ENCODE assay signal across 18 cellular contexts in the genomic region with DNA sequence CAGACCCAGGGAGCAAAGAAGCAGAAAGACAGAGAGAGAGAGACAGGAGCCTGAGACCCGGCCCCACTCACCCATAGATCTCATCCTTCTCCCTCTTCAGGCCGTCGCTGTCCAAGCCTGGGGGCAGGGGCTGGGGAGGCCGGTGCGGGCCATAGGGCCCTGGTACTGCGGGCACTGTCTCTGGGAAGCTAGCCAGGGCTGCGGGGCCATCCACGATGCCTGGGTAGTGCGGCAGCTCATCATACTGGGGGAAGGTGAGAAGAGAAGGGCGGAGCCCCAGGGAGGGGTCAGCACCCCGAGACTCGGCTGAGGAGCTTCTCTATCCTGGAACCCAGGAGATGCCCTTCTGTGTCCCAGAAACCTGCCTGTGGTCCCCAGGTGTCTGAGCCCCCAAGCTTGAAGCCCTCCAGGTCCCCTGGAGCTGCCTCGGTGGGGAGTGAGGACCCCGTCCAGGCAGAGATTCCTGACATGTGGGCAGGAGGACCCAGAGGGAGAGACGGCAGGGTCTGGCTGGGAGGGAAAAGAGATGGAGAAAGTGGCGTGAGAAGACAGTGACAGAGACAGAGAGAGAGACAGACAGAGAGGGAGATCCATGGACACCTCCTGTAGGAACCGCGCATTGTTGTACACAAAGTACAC. TPM values are rescaled to one million over a fixed set of nuclear protein-coding genes. Genes with fewer than 3 reads are reported as not detected.
DNase-seq lines count a peak whose midpoint lies in the region; ATAC-seq, FAIRE-seq and TF ChIP-seq lines count a peak whose summit lies in the region.
"Had no signal": no experiment of that assay in that cellular context is flagged by ENCODE, and none has a peak within 500 bp of the region (broad histone marks: within the 10 kb centered on the region; RNA-seq: fewer than 3 reads in every experiment).

No MANE protein-coding gene starts in this region.

- H3K9ac ChIP-seq in K562 (ENCODE audit: insufficient read depth in 1 of 2, low read depth in 2 of 2, low read length in 2 of 2) (no peak overlapping the region), Karpas-422 (ENCODE audit: low read length) (no peak overlapping the region)

- no peak overlapping the region for H2AFZ ChIP-seq in GM23338
- H2AFZ ChIP-seq in K562 (ENCODE audit: low read depth, low read length): no peak overlapping the region
- no peak overlapping the region for H2AFZ ChIP-seq in Karpas-422 (ENCODE audit: low read length)

- H3K36me3 ChIP-seq in GM23338 (ENCODE audit: insufficient read depth) (no peaks in the 10 kb centered on the region), K562 (ENCODE audit: control insufficient read depth, insufficient read depth, low read length) (no peaks in the 10 kb centered on the region), body of pancreas (replicated peaks in 1 of 2; ENCODE audit: insufficient read depth in 1 of 2, low read depth in 2 of 2) (no peaks in the 10 kb centered on the region), Karpas-422 (ENCODE audit: insufficient read depth, low read length) (no peaks in the 10 kb centered on the region)
- H3K36me3 ChIP-seq: thoracic aorta had no signal

- intact Hi-C loops in K562 (cut with micrococcal nuclease): no loop called here
- intact Hi-C loops in body of pancreas (cut with DNase I): no loop called here

- ATAC-seq in GM23338 (peak; percentile 10), K562 (no peak; the same call in 2 of the 3 replicates), HG03108 (IDR thresholded peaks at IDR 0.05; ENCODE audit: unreplicated experiment) (no peak), body of pancreas (no peak)
- ATAC-seq: activated CD8-positive, alpha-beta memory T cell treated with anti-CD3 and anti-CD28 coated beads, Interleukin-2, amount 10 ng/mL, durations not matched to agents 7 days and 5 days; Right ventricle myocardium inferior had no signal

- peaks cover 66% of the 10 kb centered on the region for H3K27me3 Mint-ChIP-seq in GM23338 (ENCODE audit: insufficient read depth, low read depth, poor library complexity)
- H3K27me3 Mint-ChIP-seq in immature natural killer cell (ENCODE audit: low read depth in 3 of 3): peaks cover 24 to 36% (median 36%) of the 10 kb centered on the region in 3 donors

- TF ChIP-seq CTCF in GM23338 (conservative IDR thresholded peaks at IDR 0.05; ENCODE audit: low read depth in 2 of 2) (no peak), K562 (IDR thresholded peaks at IDR 0.05 in 2 of 3, conservative IDR thresholded peaks at IDR 0.05 in 1 of 3; ENCODE audit: insufficient read depth in 2 of 3, low read depth in 1 of 3, low read length in 3 of 3) (no peak), body of pancreas (IDR thresholded peaks at IDR 0.05) (no peak)

- peak overlapping the region; percentile 71 for H3K4me3 Mint-ChIP-seq in GM23338
- peak overlapping the region in 3 of 5 donors; percentile 36 to 74 (median 65) for H3K4me3 Mint-ChIP-seq in immature natural killer cell
- H3K4me3 Mint-ChIP-seq: activated CD8-positive, alpha-beta memory T cell treated with anti-CD3 and anti-CD28 coated beads, Interleukin-2, amount 10 ng/mL, durations not matched to agents 7 days and 5 days had no signal

- H3K9me3 Mint-ChIP-seq in GM23338 (peaks cover 2% of the 10 kb centered on the region), immature natural killer cell (no peaks in the 10 kb centered on the region)
- H3K9me3 Mint-ChIP-seq: activated naive CD4-positive, alpha-beta T cell treated with anti-CD3 and anti-CD28 coated beads, Interleukin-2, amount 50 U/mL, for 24 hours had no signal

- H3K4me2 ChIP-seq in GM23338 (peak overlapping the region; percentile 100), K562 (ENCODE audit: insufficient read depth, low read length) (0 out of 2 replicates have a peak overlapping the region, but pooled peaks have one; percentile 23), Karpas-422 (ENCODE audit: low read depth, low read length, poor library complexity, severe bottlenecking) (no peak overlapping the region)

- H3K27ac ChIP-seq in GM23338 (ENCODE audit: low read depth): no peak overlapping the region
- H3K27ac ChIP-seq in K562 (ENCODE audit: extremely low read depth, low read depth, low read length): no peak overlapping the region
- no peak overlapping the region for H3K27ac ChIP-seq in body of pancreas
- no peak overlapping the region for H3K27ac ChIP-seq in Karpas-422 (ENCODE audit: low read length)
- H3K27ac ChIP-seq: esophagus muscularis mucosa, skin epidermis, thoracic aorta had no signal

- no peak for TF ChIP-seq EP300 in K562 (IDR thresholded peaks at IDR 0.05; ENCODE audit: low read length)

- peaks cover 30% of the 10 kb centered on the region for H3K4me1 ChIP-seq in GM23338 (ENCODE audit: insufficient read depth)
- H3K4me1 ChIP-seq in K562 (replicated peaks in 1 of 2; ENCODE audit: control insufficient read depth in 2 of 2, insufficient read depth in 2 of 2, low read length in 2 of 2): peaks cover 4 to 47% of the 10 kb centered on the region in 2 experiments; a peak in 4 of 5 replicates
- H3K4me1 ChIP-seq in body of pancreas: no peaks in the 10 kb centered on the region
- H3K4me1 ChIP-seq in Karpas-422 (ENCODE audit: low read length): no peaks in the 10 kb centered on the region

- in situ Hi-C loops in K562 (cut with MboI): loop anchor here (10.0 kb wide), 1 partner anchor 262 kb away; no protein-coding TSS in a partner anchor

- no TSS peak for BruUV-seq in K562 (replicated peaks; lab: Mats Ljungman, UMichigan)

- H3K79me2 ChIP-seq in GM23338 (replicated peaks; ENCODE audit: insufficient read depth): 0 out of 2 replicates have a peak, but pooled peaks cover 7% of the 10 kb centered on the region
- H3K79me2 ChIP-seq in K562 (ENCODE audit: control insufficient read depth, insufficient read depth, low read length): no peaks in the 10 kb centered on the region
- H3K79me2 ChIP-seq in Karpas-422 (ENCODE audit: low read length): no peaks in the 10 kb centered on the region

- CTCF ChIA-PET in K562 (lab: Yijun Ruan, JAX; ENCODE audit: low intra/inter-chr PET ratio): no interaction called here

- H3K27ac Mint-ChIP-seq in GM23338 (no peak overlapping the region), immature natural killer cell (no peak overlapping the region)
- H3K27ac Mint-ChIP-seq: activated CD8-positive, alpha-beta memory T cell treated with anti-CD3 and anti-CD28 coated beads, Interleukin-2, amount 10 ng/mL, durations not matched to agents 7 days and 5 days; activated naive CD4-positive, alpha-beta T cell treated with anti-CD3 and anti-CD28 coated beads, Interleukin-2, amount 50 U/mL, for 24 hours had no signal

- peaks cover 14% of the 10 kb centered on the region for H3F3A ChIP-seq in GM23338 (replicated peaks; ENCODE audit: low read depth)

- POLR2A ChIA-PET in K562 (lab: Yijun Ruan, JAX): no interaction called here

- TF ChIP-seq RAD21 in K562 (CRISPR knock-in tag; conservative IDR thresholded peaks at IDR 0.05 in 1 of 2, IDR thresholded peaks at IDR 0.05 in 1 of 2): no peak

- H3K9me2 ChIP-seq in GM23338 (ENCODE audit: insufficient read depth): no peaks in the 10 kb centered on the region
- no peaks in the 10 kb centered on the region for H3K9me2 ChIP-seq in Karpas-422 (replicated peaks; ENCODE audit: insufficient read depth, low read length)

- FAIRE-seq in K562 (lab: Jason Lieb, UNC): peak; percentile 52
- FAIRE-seq: TTC549 had no signal

- H3K27me3 ChIP-seq in GM23338 (ENCODE audit: insufficient read depth) (peaks cover 63% of the 10 kb centered on the region), K562 (ENCODE audit: control insufficient read depth in 2 of 2, insufficient read depth in 2 of 2, low read length in 2 of 2) (peaks cover 43 to 70% of the 10 kb centered on the region in 2 experiments), body of pancreas (peaks cover 0 to 39% of the 10 kb centered on the region in 2 donors), Karpas-422 (ENCODE audit: low read length) (no peaks in the 10 kb centered on the region)

- no peaks in the 10 kb centered on the region for H3K9me1 ChIP-seq in K562 (ENCODE audit: control insufficient read depth, insufficient read depth, low read length)

- 9% methylated on average over 16 of the region's 18 CpGs for WGBS in K562 (ENCODE audit: insufficient coverage, low coverage, missing lambda C conversion rate)
- 14% methylated on average over 13 to 16 of the region's 18 CpGs for WGBS in body of pancreas, 2 donors

- H3K4me1 Mint-ChIP-seq in GM23338: peaks cover 46% of the 10 kb centered on the region
- H3K4me1 Mint-ChIP-seq in immature natural killer cell: peaks cover 17 to 18% of the 10 kb centered on the region in 2 donors

- DNase-seq in GM23338 (ENCODE audit: low spot score) (no peak), K562 (ENCODE audit: extremely low read depth in 1 of 4, low spot score in 3 of 4) (no peak), immature natural killer cell (no peak), skeletal muscle cell (ENCODE audit: low read depth) (no peak), body of pancreas (no peak), Karpas-422 (no peak)
- DNase-seq: activated CD8-positive, alpha-beta memory T cell treated with anti-CD3 and anti-CD28 coated beads, Interleukin-2, amount 10 ng/mL, durations not matched to agents 7 days and 5 days; cerebellar nuclear complex; DMS153; NCI-H1105; NCI-H524 treated with DMSO at 0.1 percent for 48 hours had no signal

- H3K9me3 ChIP-seq in K562 (replicated peaks; ENCODE audit: control insufficient read depth, insufficient read depth, low read depth, low read length): no peaks in the 10 kb centered on the region
- H3K9me3 ChIP-seq in body of pancreas: no peaks in the 10 kb centered on the region
- no peaks in the 10 kb centered on the region for H3K9me3 ChIP-seq in Karpas-422 (ENCODE audit: low read length)
- H3K9me3 ChIP-seq: esophagus muscularis mucosa, thoracic aorta had no signal

- H3K36me3 Mint-ChIP-seq in GM23338 (ENCODE audit: low read depth) (peaks cover 13% of the 10 kb centered on the region), immature natural killer cell (peaks cover 0 to 2% (median 2%) of the 10 kb centered on the region in 3 donors)
- H3K36me3 Mint-ChIP-seq: activated CD8-positive, alpha-beta memory T cell treated with anti-CD3 and anti-CD28 coated beads, Interleukin-2, amount 10 ng/mL, durations not matched to agents 7 days and 5 days had no signal

- TF ChIP-seq POLR2A in K562 (conservative IDR thresholded peaks at IDR 0.05) (no peak), body of pancreas (IDR thresholded peaks at IDR 0.05) (no peak)

- peak overlapping the region; percentile 91 for H3K4me3 ChIP-seq in GM23338
- no peak overlapping the region for H3K4me3 ChIP-seq in K562
- peak overlapping the region; percentile 73 for H3K4me3 ChIP-seq in skeletal muscle cell (ENCODE audit: low read depth, low read length)
- H3K4me3 ChIP-seq in body of pancreas: no peak overlapping the region
- no peak overlapping the region for H3K4me3 ChIP-seq in Karpas-422 (ENCODE audit: low read length)
- H3K4me3 ChIP-seq: thoracic aorta had no signal

- H4K20me1 ChIP-seq in GM23338 (replicated peaks; ENCODE audit: insufficient read depth): no peaks in the 10 kb centered on the region
- 0 out of 2 replicates have a peak, but pooled peaks cover 8% of the 10 kb centered on the region for H4K20me1 ChIP-seq in K562 (replicated peaks; ENCODE audit: control insufficient read depth, insufficient read depth, low read length)
- H4K20me1 ChIP-seq in Karpas-422 (ENCODE audit: insufficient read depth, low read depth, low read length): peaks cover 4% of the 10 kb centered on the region; the same call in 1 of the 2 replicates

RNA-seq across cellular contexts. Expression of gene MEIS3, which starts 2.1 kb away (rescaled TPM):
- 33.7 and 40.7 TPM in 2 replicates for total RNA-seq in GM23338 (2014; rRNA removed; shearing (Covaris generic))
- 20.6 and 20.8 TPM in 2 replicates for polyA plus RNA-seq in GM23338 (2016; fragmentation: Nextera tagmentation; extraction: Ambion mirVana)
- total RNA-seq in K562 (2011; cell fraction: chromatin; rRNA removed; ENCODE audit: low replicate concordance): 4.0 and 10.9 TPM in 2 replicates
- total RNA-seq in K562 (2011; cell fraction: nucleolus; rRNA removed): 3.2 and 4.7 TPM in 2 replicates
- total RNA-seq in K562 (2011; cell fraction: nucleoplasm; rRNA removed): 5.1 and 13.7 TPM in 2 replicates
- 0.18 and 0.33 TPM in 2 replicates for total RNA-seq in K562 (2014; rRNA removed)
- total RNA-seq in K562 (2014; rRNA removed; fragmentation: Illumina TruSeq; extraction: Trizol): 0.32 and 0.36 TPM in 2 replicates
- 0.11 and 0.19 TPM in 2 replicates for total RNA-seq in K562 (2015; rRNA removed; fragmentation: Illumina TruSeq; extraction: Trizol)
- 0.67 and 0.71 TPM in 2 replicates for total RNA-seq in K562 (2021)
- 0.21 and 0.80 TPM in 2 replicates for polyA plus RNA-seq in K562 (2011; rRNA removed)
- 0.63 and 1.7 TPM in 2 replicates for polyA plus RNA-seq in K562 (2011; cell fraction: cytosol; rRNA removed)
- polyA plus RNA-seq in K562 (2011; cell fraction: nucleus; rRNA removed): 1.5 and 2.5 TPM in 2 replicates
- 0.57 and 2.9 TPM in 2 replicates for polyA plus RNA-seq in K562 (2012)
- polyA plus RNA-seq in K562 (2014; fragmentation: Illumina TruSeq; extraction: Trizol): 0.28 and 0.46 TPM in 2 replicates
- polyA plus RNA-seq in K562 (2014; fragmentation: Nextera tagmentation; extraction: Ambion mirVana): under 1 TPM in 1 of 2 experiments, not detected in 1; 0.06 TPM
- polyA plus RNA-seq in K562 (2014; rRNA removed): 0.74 and 0.80 TPM in 2 replicates
- polyA minus RNA-seq in K562 (2011; rRNA and poly(A)+ RNA removed): 0.60 and 0.66 TPM in 2 replicates
- 1.0 and 1.5 TPM in 2 replicates for polyA minus RNA-seq in K562 (2011; cell fraction: cytosol; rRNA and poly(A)+ RNA removed)
- polyA minus RNA-seq in K562 (2011; cell fraction: nucleus; rRNA and poly(A)+ RNA removed): 0.94 and 2.4 TPM in 2 replicates
- not detected for polyA plus RNA-seq in immature natural killer cell
- total RNA-seq in body of pancreas: 1 to 10 TPM; 1.3 to 2.3 TPM
- total RNA-seq in Karpas-422 (2014; rRNA removed; shearing (Covaris generic); ENCODE audit: low replicate concordance): 3.3 and 11.2 TPM in 2 replicates
- total RNA-seq: activated CD8-positive, alpha-beta memory T cell treated with anti-CD3 and anti-CD28 coated beads, Interleukin-2, amount 10 ng/mL, durations not matched to agents 7 days and 5 days had no signal

RNA-seq across cellular contexts. Expression of gene SLC8A2, which starts 54.5 kb away (rescaled TPM):
- total RNA-seq in GM23338 (2014; rRNA removed; shearing (Covaris generic)): 10.0 and 11.6 TPM in 2 replicates
- polyA plus RNA-seq in GM23338 (2016; fragmentation: Nextera tagmentation; extraction: Ambion mirVana): 0.86 and 1.1 TPM in 2 replicates
- total RNA-seq in K562 (2011; cell fraction: chromatin; rRNA removed; ENCODE audit: low replicate concordance): 1.0 and 3.4 TPM in 2 replicates
- 1.2 and 2.0 TPM in 2 replicates for total RNA-seq in K562 (2011; cell fraction: nucleolus; rRNA removed)
- total RNA-seq in K562 (2011; cell fraction: nucleoplasm; rRNA removed): 1.0 and 1.5 TPM in 2 replicates
- total RNA-seq in K562 (2014; rRNA removed): 0.64 and 0.86 TPM in 2 replicates
- 0.10 and 0.15 TPM in 2 replicates for total RNA-seq in K562 (2014; rRNA removed; fragmentation: Illumina TruSeq; extraction: Trizol)
- total RNA-seq in K562 (2015; rRNA removed; fragmentation: Illumina TruSeq; extraction: Trizol): 0.30 TPM in 1 of 2 replicates, not detected in the other
- 0.60 and 0.66 TPM in 2 replicates for total RNA-seq in K562 (2021)
- 0.09 and 0.17 TPM in 2 replicates for polyA plus RNA-seq in K562 (2011; rRNA removed)
- 0.21 and 1.7 TPM in 2 replicates for polyA plus RNA-seq in K562 (2011; cell fraction: cytosol; rRNA removed)
- polyA plus RNA-seq in K562 (2011; cell fraction: nucleus; rRNA removed): 0.48 and 1.0 TPM in 2 replicates
- polyA plus RNA-seq in K562 (2012): 0.61 and 0.62 TPM in 2 replicates
- polyA plus RNA-seq in K562 (2014; fragmentation: Illumina TruSeq; extraction: Trizol): 0.07 and 0.43 TPM in 2 replicates
- not detected for polyA plus RNA-seq in K562 (2014; fragmentation: Nextera tagmentation; extraction: Ambion mirVana)
- 0.18 and 0.32 TPM in 2 replicates for polyA plus RNA-seq in K562 (2014; rRNA removed)
- 0.42 and 0.49 TPM in 2 replicates for polyA minus RNA-seq in K562 (2011; rRNA and poly(A)+ RNA removed)
- polyA minus RNA-seq in K562 (2011; cell fraction: cytosol; rRNA and poly(A)+ RNA removed): not detected in 2 replicates
- polyA minus RNA-seq in K562 (2011; cell fraction: nucleus; rRNA and poly(A)+ RNA removed): 0.27 and 0.56 TPM in 2 replicates
- polyA plus RNA-seq in immature natural killer cell: not detected
- total RNA-seq in body of pancreas: 10 to 100 TPM in 1 of 2 donors, 1 to 10 TPM in 1; 8.0 to 31.6 TPM
- 0.22 TPM in 1 of 2 replicates, not detected in the other for total RNA-seq in Karpas-422 (2014; rRNA removed; shearing (Covaris generic); ENCODE audit: low replicate concordance)

Comparison
In these comparisons a context has a peak if more than half of its experiments do, and no peak if none do; other contexts are left out.
1. H3K4me3 ChIP-seq: peak in GM23338 (single experiment) and skeletal muscle cell (single experiment); none in K562 (single experiment), body of pancreas (0 of 2) and Karpas-422 (single experiment).